ENCODE assay signal across 19 cellular contexts in the genomic region with DNA sequence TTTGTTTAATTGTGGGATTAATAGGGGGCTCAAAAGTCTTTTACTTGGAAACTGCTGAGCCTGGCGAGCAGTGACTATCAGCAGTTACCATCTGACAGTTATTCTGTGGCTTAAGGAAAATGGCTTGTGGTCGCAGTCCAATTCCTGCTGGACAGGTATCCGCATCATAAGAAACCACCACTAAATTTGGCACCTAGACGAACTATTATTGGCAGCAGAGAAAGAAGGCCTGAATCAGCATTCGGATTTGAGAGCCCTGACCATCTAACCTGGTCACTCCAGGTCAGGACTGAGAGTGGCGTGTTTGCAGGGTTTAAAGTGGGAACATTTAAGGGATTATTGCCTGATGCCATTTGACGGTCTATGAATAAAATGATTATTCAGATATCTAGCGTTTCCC.
DNase-seq lines count a peak whose midpoint lies in the region; ATAC-seq, FAIRE-seq and TF ChIP-seq lines count a peak whose summit lies in the region.
"Had no signal": no experiment of that assay in that cellular context is flagged by ENCODE, and none has a peak within 500 bp of the region (broad histone marks: within the 10 kb centered on the region; RNA-seq: fewer than 3 reads in every experiment).

No MANE protein-coding gene starts in this region.

- H3K79me2 ChIP-seq in astrocyte (ENCODE audit: insufficient read depth, low read length), result no peaks in the 10 kb centered on the region
- no peaks in the 10 kb centered on the region for H3K79me2 ChIP-seq in MM.1S (ENCODE audit: low read length)

- BruUV-seq in MCF 10A (replicated peaks; lab: Mats Ljungman, UMichigan), result no TSS peak

- no peaks in the 10 kb centered on the region for H3K9me3 ChIP-seq in astrocyte (ENCODE audit: insufficient read depth, low read depth, low read length)
- H3K9me3 ChIP-seq in left lung, result no peaks in the 10 kb centered on the region
- H3K9me3 ChIP-seq in MM.1S (replicated peaks; ENCODE audit: insufficient read depth, low read length), result no peaks in the 10 kb centered on the region
- no peaks in the 10 kb centered on the region for H3K9me3 ChIP-seq in T-helper 17 cell (ENCODE audit: control insufficient read depth, low read length, poor library complexity, severe bottlenecking)
- H3K9me3 ChIP-seq: BE2C, body of pancreas, Peyer's patch, SK-N-SH, upper lobe of left lung had no signal

- H3K4me2 ChIP-seq in astrocyte (ENCODE audit: low read length) (peak overlapping the region; percentile 58), MM.1S (ENCODE audit: low read depth, low read length) (no peak overlapping the region)
- H3K4me2 ChIP-seq: neural progenitor cell, SK-N-SH had no signal

- H3K27me3 Mint-ChIP-seq in MCF 10A (ENCODE audit: insufficient read depth, unreplicated experiment), result peaks cover 92% of the 10 kb centered on the region
- peaks cover 2% of the 10 kb centered on the region for H3K27me3 Mint-ChIP-seq in astrocyte (ENCODE audit: low read depth, unreplicated experiment)
- peaks cover 18% of the 10 kb centered on the region for H3K27me3 Mint-ChIP-seq in mesothelial cell of epicardium (ENCODE audit: low read depth)
- peaks cover 58% of the 10 kb centered on the region for H3K27me3 Mint-ChIP-seq in T-helper 17 cell

- H3K27ac ChIP-seq in astrocyte (ENCODE audit: low read depth, low read length) (no peak overlapping the region), left lung (no peak overlapping the region), MM.1S (ENCODE audit: low read length) (no peak overlapping the region)
- H3K27ac ChIP-seq: body of pancreas, neural progenitor cell, Peyer's patch, upper lobe of left lung had no signal

- intact Hi-C loops in MCF 10A (cut with micrococcal nuclease), result loop anchor here (1.0 to 10.0 kb wide), 3 partner anchors 130 to 962 kb away; no protein-coding TSS in a partner anchor
- intact Hi-C loops in left lung (cut with DNase I), result no loop called here

- H3K36me3 Mint-ChIP-seq in MCF 10A (ENCODE audit: insufficient read depth, unreplicated experiment) (no peaks in the 10 kb centered on the region), astrocyte (ENCODE audit: low read depth, unreplicated experiment) (no peaks in the 10 kb centered on the region), mesothelial cell of epicardium (no peaks in the 10 kb centered on the region), T-helper 17 cell (ENCODE audit: low read depth) (no peaks in the 10 kb centered on the region)
- H3K36me3 Mint-ChIP-seq: activated naive CD4-positive, alpha-beta T cell treated with anti-CD3 and anti-CD28 coated beads, Interleukin-2, amount 50 U/mL, for 24 hours; neural progenitor cell had no signal

- ATAC-seq in left lung (peak; percentile 68), HG03571 (IDR thresholded peaks at IDR 0.05; ENCODE audit: unreplicated experiment) (no peak), T-helper 17 cell (no peak)
- ATAC-seq: body of pancreas had no signal

- H3K4me1 ChIP-seq in astrocyte (ENCODE audit: insufficient read depth, low read length), result peaks cover 21% of the 10 kb centered on the region
- peaks cover 3 to 6% of the 10 kb centered on the region in 2 donors for H3K4me1 ChIP-seq in left lung
- peaks cover 20% of the 10 kb centered on the region for H3K4me1 ChIP-seq in MM.1S (ENCODE audit: low read length)
- H3K4me1 ChIP-seq: neural progenitor cell, Peyer's patch had no signal

- H3K9me2 ChIP-seq in MM.1S (replicated peaks; ENCODE audit: insufficient read depth, low read length), result no peaks in the 10 kb centered on the region
- H3K9me2 ChIP-seq: SK-N-SH had no signal

- no peak for TF ChIP-seq CTCF in MCF 10A (IDR thresholded peaks at IDR 0.05; ENCODE audit: unreplicated experiment)
- no peak for TF ChIP-seq CTCF in astrocyte (IDR thresholded peaks at IDR 0.05; ENCODE audit: insufficient read depth, low read depth, low read length)
- TF ChIP-seq CTCF in left lung (IDR thresholded peaks at IDR 0.05), result no peak
- TF ChIP-seq CTCF in mesothelial cell of epicardium (IDR thresholded peaks at IDR 0.05; ENCODE audit: unreplicated experiment), result no peak
- no peak for TF ChIP-seq CTCF in MM.1S (IDR thresholded peaks at IDR 0.05; ENCODE audit: low read length)

- CTCF ChIA-PET in MCF 10A (lab: Yijun Ruan, JAX), result interaction anchor here (1.0 to 2.7 kb wide), 4 partner anchors 11 to 552 kb away, joined by 3 to 14 read pairs (median 4); no protein-coding TSS in a partner anchor

- peak; percentile 11 to 93 for DNase-seq in T47D (ENCODE audit: low read depth in 1 of 2, low spot score in 1 of 2)
- DNase-seq in MCF 10A (ENCODE audit: unreplicated experiment), result no peak
- DNase-seq in astrocyte (ENCODE audit: low read depth), result peak; percentile 77
- no peak for DNase-seq in left lung
- DNase-seq in mesothelial cell of epicardium (ENCODE audit: low spot score in 2 of 2, unreplicated experiment in 2 of 2), result no peak
- no peak for DNase-seq in MM.1S
- DNase-seq in T-helper 17 cell, result no peak
- DNase-seq: BE2C; body of pancreas; NCI-H187 treated with DMSO at 0.1 percent for 48 hours; Peyer's patch; SK-N-SH; stimulated activated CD4-positive, alpha-beta T cell treated with anti-CD3 and anti-CD28 coated beads, Interleukin-4, amount 100 ng/mL, for 24 hours; upper lobe of left lung had no signal

- H3K4me3 ChIP-seq in astrocyte (ENCODE audit: insufficient read depth, low read depth, low read length) (no peak overlapping the region), left lung (no peak overlapping the region), MM.1S (ENCODE audit: low read length) (no peak overlapping the region)
- H3K4me3 ChIP-seq: body of pancreas, neural progenitor cell, Peyer's patch, upper lobe of left lung had no signal

- H3K9me3 Mint-ChIP-seq in MCF 10A (ENCODE audit: unreplicated experiment) (no peaks in the 10 kb centered on the region), astrocyte (ENCODE audit: unreplicated experiment) (no peaks in the 10 kb centered on the region), mesothelial cell of epicardium (peaks cover 4% of the 10 kb centered on the region)
- H3K9me3 Mint-ChIP-seq: activated naive CD4-positive, alpha-beta T cell treated with anti-CD3 and anti-CD28 coated beads, Interleukin-2, amount 50 U/mL, for 24 hours; neural progenitor cell had no signal

- H3K36me3 ChIP-seq in astrocyte (ENCODE audit: insufficient read depth, low read length), result no peaks in the 10 kb centered on the region
- no peaks in the 10 kb centered on the region for H3K36me3 ChIP-seq in left lung
- H3K36me3 ChIP-seq in MM.1S (replicated peaks; ENCODE audit: insufficient read depth, low read length), result no peaks in the 10 kb centered on the region
- H3K36me3 ChIP-seq: BE2C, neural progenitor cell, Peyer's patch, upper lobe of left lung had no signal

- H3K4me3 Mint-ChIP-seq in MCF 10A (ENCODE audit: unreplicated experiment) (no peak overlapping the region), astrocyte (ENCODE audit: unreplicated experiment) (no peak overlapping the region), mesothelial cell of epicardium (no peak overlapping the region), T-helper 17 cell (no peak overlapping the region)
- H3K4me3 Mint-ChIP-seq: activated naive CD4-positive, alpha-beta T cell treated with anti-CD3 and anti-CD28 coated beads, Interleukin-2, amount 50 U/mL, for 24 hours; neural progenitor cell had no signal

- H3F3A ChIP-seq in MM.1S (ENCODE audit: insufficient read depth, low read length), result peaks cover 4% of the 10 kb centered on the region; the same call in 1 of the 2 replicates

- H2AFZ ChIP-seq in astrocyte (ENCODE audit: low read depth, low read length) (no peak overlapping the region), MM.1S (ENCODE audit: low read length) (no peak overlapping the region)
- H2AFZ ChIP-seq: neural progenitor cell had no signal

- in situ Hi-C loops in T47D (cut with HindIII; ENCODE audit: low pct_unique_long_range_greater_than_20kb, low sequenced_read_pairs), result no loop called here

- H3K9ac ChIP-seq in astrocyte (ENCODE audit: low read length) (no peak overlapping the region), MM.1S (ENCODE audit: low read length) (no peak overlapping the region)
- H3K9ac ChIP-seq: neural progenitor cell, SK-N-SH had no signal

- FAIRE-seq in astrocyte (lab: Jason Lieb, UNC), result no peak
- FAIRE-seq: colon, G401.6 had no signal

- POLR2A ChIA-PET in MCF 10A (lab: Yijun Ruan, JAX), result no interaction called here

- H3K27me3 ChIP-seq in astrocyte (ENCODE audit: insufficient read depth, low read length) (peaks cover 2% of the 10 kb centered on the region), left lung (no peaks in the 10 kb centered on the region), MM.1S (replicated peaks; ENCODE audit: insufficient read depth, low read length) (no peaks in the 10 kb centered on the region)
- H3K27me3 ChIP-seq: BE2C, body of pancreas, neural progenitor cell, Peyer's patch, upper lobe of left lung had no signal

- no peak overlapping the region for H3K27ac Mint-ChIP-seq in MCF 10A (ENCODE audit: low read depth, unreplicated experiment)
- H3K27ac Mint-ChIP-seq in astrocyte (ENCODE audit: unreplicated experiment), result peak overlapping the region; percentile 37
- H3K27ac Mint-ChIP-seq in mesothelial cell of epicardium, result no peak overlapping the region
- H3K27ac Mint-ChIP-seq in T-helper 17 cell, result no peak overlapping the region
- H3K27ac Mint-ChIP-seq: activated naive CD4-positive, alpha-beta T cell treated with anti-CD3 and anti-CD28 coated beads, Interleukin-2, amount 50 U/mL, for 24 hours; neural progenitor cell had no signal

- H3K4me1 Mint-ChIP-seq in MCF 10A (ENCODE audit: insufficient read depth, unreplicated experiment) (peaks cover 10% of the 10 kb centered on the region), astrocyte (ENCODE audit: low read depth, unreplicated experiment) (peaks cover 9% of the 10 kb centered on the region), mesothelial cell of epicardium (peaks cover 21% of the 10 kb centered on the region), T-helper 17 cell (no peaks in the 10 kb centered on the region)
- H3K4me1 Mint-ChIP-seq: activated naive CD4-positive, alpha-beta T cell treated with anti-CD3 and anti-CD28 coated beads, Interleukin-2, amount 50 U/mL, for 24 hours had no signal

- H4K20me1 ChIP-seq in astrocyte (ENCODE audit: insufficient read depth, low read length) (no peaks in the 10 kb centered on the region), MM.1S (ENCODE audit: insufficient read depth, low read length) (no peaks in the 10 kb centered on the region)

Comparison
In these comparisons a context has a peak if more than half of its experiments do, and no peak if none do; other contexts are left out.
1. DNase-seq: peak in T47D (2 of 2) and astrocyte (single experiment); none in MCF 10A (single experiment), left lung (0 of 2), mesothelial cell of epicardium (0 of 2), MM.1S (single experiment) and T-helper 17 cell (0 of 3).